Comparison of ENCODE assay signal across 8 cellular contexts in the genomic region with DNA sequence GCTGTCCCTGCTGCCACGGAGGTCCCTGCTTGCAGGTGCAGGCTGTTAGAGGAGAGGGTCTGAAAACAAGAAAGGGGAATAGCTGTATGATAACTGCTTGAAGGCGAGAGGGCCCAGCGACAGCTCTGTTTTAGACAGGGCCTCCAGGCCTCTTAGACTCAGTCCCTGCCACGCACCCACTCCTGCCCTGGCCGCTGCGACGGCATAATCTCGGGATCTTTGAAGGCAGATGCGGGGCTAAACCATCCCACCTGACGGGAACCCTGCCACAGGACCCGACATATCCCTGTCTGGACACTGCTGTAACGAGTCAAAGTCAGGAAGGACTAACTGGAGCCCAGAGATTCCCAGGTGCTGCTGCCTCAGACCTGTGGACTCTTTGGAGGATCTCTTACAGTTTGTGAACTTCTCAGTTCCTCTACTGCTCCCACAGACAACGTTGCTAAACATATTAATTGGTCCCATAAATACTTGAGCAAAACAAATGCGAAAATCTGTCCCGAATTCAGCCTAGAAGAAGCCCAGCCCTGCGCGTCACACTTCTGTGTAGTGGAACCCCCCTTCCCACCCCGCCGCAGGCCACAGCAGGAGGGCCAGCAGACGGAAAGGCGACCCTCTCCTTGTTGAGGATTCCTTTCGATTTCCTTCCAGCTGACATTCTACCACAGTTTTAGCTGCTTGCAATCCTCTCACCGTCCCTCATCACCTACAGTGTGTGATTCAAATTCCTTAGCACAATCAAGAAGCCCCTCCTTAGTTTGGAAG. TPM values are rescaled to one million over a fixed set of nuclear protein-coding genes. Genes with fewer than 3 reads are reported as not detected.
DNase-seq lines count a peak whose midpoint lies in the region; ATAC-seq and TF ChIP-seq lines count a peak whose summit lies in the region.

No MANE protein-coding gene starts in this region.

- no peak for TF ChIP-seq CTCF in right atrium auricular region (IDR thresholded peaks at IDR 0.05)

- peak; percentile 6 for ATAC-seq in Right ventricle myocardium inferior
- peak; percentile 12 for ATAC-seq in HG03175 (IDR thresholded peaks at IDR 0.05; ENCODE audit: unreplicated experiment)

- DNase-seq in Right ventricle myocardium inferior (ENCODE audit: missing footprints) (no peak), cardiac septum (ENCODE audit: low spot score) (no peak), right atrium auricular region (ENCODE audit: low spot score) (no peak), skeletal muscle cell (ENCODE audit: low read depth) (no peak), GM19240 (ENCODE audit: insufficient read length, low spot score) (no peak)
- peak; percentile 16 for DNase-seq in activated naive CD4-positive, alpha-beta T cell treated with anti-CD3 and anti-CD28 coated beads, Interleukin-2, amount 50 U/mL, for 16 hours
- DNase-seq in activated effector memory CD4-positive, alpha-beta T cell treated with anti-CD3 and anti-CD28 coated beads, Interleukin-2, amount 50 U/mL, for 16 hours, result no peak

- no peaks in the 10 kb centered on the region for H3K9me3 ChIP-seq in right atrium auricular region

- H3K27me3 ChIP-seq in right atrium auricular region, result no peaks in the 10 kb centered on the region

- H3K27ac ChIP-seq in right atrium auricular region, result peak overlapping the region; percentile 94 to 99

- H3K36me3 ChIP-seq in right atrium auricular region, result peaks cover 2% of the 10 kb centered on the region

- H3K4me1 ChIP-seq in right atrium auricular region, result peaks cover 0 to 47% of the 10 kb centered on the region in 2 donors

- H3K4me3 ChIP-seq in right atrium auricular region (peak overlapping the region; percentile 73 to 96), skeletal muscle cell (ENCODE audit: low read depth, low read length) (peak overlapping the region; percentile 96)

- intact Hi-C loops in Right ventricle myocardium inferior (cut with DNase I), result loop anchor here (2.0 to 5.0 kb wide), 4 partner anchors 38 to 173 kb away; a partner anchor contains a TSS
- intact Hi-C loops in cardiac septum (cut with DNase I), result loop anchor here (2.0 to 5.0 kb wide), 4 partner anchors 48 to 173 kb away; a partner anchor contains a TSS

RNA-seq across cellular contexts. Expression of a gene that starts 1.0 kb away (rescaled TPM):
- total RNA-seq in Right ventricle myocardium inferior (35.3 TPM), cardiac septum (32.0 TPM), right atrium auricular region (10 to 100 TPM; 25.5 to 27.2 TPM)

RNA-seq across cellular contexts. Expression of a gene that starts 38.3 kb away (rescaled TPM):
- 21.4 TPM for total RNA-seq in Right ventricle myocardium inferior
- 14.4 TPM for total RNA-seq in cardiac septum
- 10 to 100 TPM; 15.4 to 17.0 TPM for total RNA-seq in right atrium auricular region
